ENCODE assay signal across 1 cellular context in genomic region chr2:112880081-112880531, GRCh38.
TF ChIP-seq lines count a peak whose summit lies in the region.

No MANE protein-coding gene starts in this region.

TF ChIP-seq in SK-N-SH treated with all-trans-retinoic acid at 6 μM for 48 hours, 23 proteins besides CTCF, POLR2A, EP300 and RAD21 (continued from another document):
- TF ChIP-seq GLIS3 (CRISPR knock-in tag; IDR thresholded peaks at IDR 0.05): no peak
- no peak for TF ChIP-seq OSR1 (CRISPR knock-in tag; IDR thresholded peaks at IDR 0.05)
